Comparison of ENCODE assay signal across 8 cellular contexts in genomic region chr17:75047398-75048098, GRCh38. TPM values are rescaled to one million over a fixed set of nuclear protein-coding genes. Genes with fewer than 3 reads are reported as not detected.
A peak's percentile ranks its signal among the peaks of the same experiment; 100 is the strongest.
DNase-seq lines count a peak whose midpoint lies in the region; ATAC-seq and TF ChIP-seq lines count a peak whose summit lies in the region.

No MANE protein-coding gene starts in this region.

- intact Hi-C loops in A673 (cut with micrococcal nuclease; ENCODE audit: unreplicated experiment) = no loop called here

- peaks cover 15% of the 10 kb centered on the region for H3K36me3 ChIP-seq in A673 (ENCODE audit: insufficient read depth, low read length, poor library complexity, severe bottlenecking)
- peaks cover 19% of the 10 kb centered on the region for H3K36me3 ChIP-seq in osteoblast (ENCODE audit: insufficient read depth, low read length)

- peak overlapping the region; percentile 88 for H3K4me2 ChIP-seq in osteoblast (ENCODE audit: insufficient read depth, low read length)

- no TSS peak for BruUV-seq in A673 (replicated peaks; lab: Mats Ljungman, UMichigan)

- H4K20me1 ChIP-seq in osteoblast (ENCODE audit: insufficient read depth, low read length) = peaks cover 3% of the 10 kb centered on the region

- TF ChIP-seq CTCF in A673 (conservative IDR thresholded peaks at IDR 0.05; ENCODE audit: low read depth, low read length) = no peak
- TF ChIP-seq CTCF in fibroblast of villous mesenchyme (IDR thresholded peaks at IDR 0.05; ENCODE audit: insufficient read depth, low read depth, low read length) = no peak
- TF ChIP-seq CTCF in osteoblast (IDR thresholded peaks at IDR 0.05; ENCODE audit: extremely low read depth, low read depth, low read length) = no peak

- H2AFZ ChIP-seq in osteoblast (ENCODE audit: low read length) = no peak overlapping the region

- no peaks in the 10 kb centered on the region for H3K9me3 Mint-ChIP-seq in activated T-cell treated with anti-CD3 and anti-CD28 coated beads, Interleukin-2, amount 50 U/mL, for 4 hours

- ATAC-seq in GM19035 (IDR thresholded peaks at IDR 0.05; ENCODE audit: unreplicated experiment) = peak; percentile 20
- peak; percentile 2 for ATAC-seq in activated T-cell treated with anti-CD3 and anti-CD28 coated beads, Interleukin-2, amount 50 U/mL, for 4 hours
- no peak for ATAC-seq in GM21526 (IDR thresholded peaks at IDR 0.05; ENCODE audit: low FRiP score, unreplicated experiment)

- H3K36me3 Mint-ChIP-seq in activated T-cell treated with anti-CD3 and anti-CD28 coated beads, Interleukin-2, amount 50 U/mL, for 4 hours (ENCODE audit: insufficient read depth) = peaks cover 6% of the 10 kb centered on the region

- no peaks in the 10 kb centered on the region for H3K27me3 Mint-ChIP-seq in activated T-cell treated with anti-CD3 and anti-CD28 coated beads, Interleukin-2, amount 50 U/mL, for 4 hours (ENCODE audit: low read depth)

- peak overlapping the region; percentile 98 for H3K4me3 Mint-ChIP-seq in activated T-cell treated with anti-CD3 and anti-CD28 coated beads, Interleukin-2, amount 50 U/mL, for 4 hours

- peak overlapping the region; percentile 84 for H3K27ac ChIP-seq in A673 (ENCODE audit: low read depth, low read length, poor library complexity, severe bottlenecking)
- peak overlapping the region; percentile 53 for H3K27ac ChIP-seq in osteoblast (ENCODE audit: low read depth, low read length)

- no peaks in the 10 kb centered on the region for H3K9me3 ChIP-seq in A673 (ENCODE audit: low read depth, low read length, poor library complexity, severe bottlenecking)
- H3K9me3 ChIP-seq in osteoblast (ENCODE audit: low read depth, low read length) = no peaks in the 10 kb centered on the region

- H3K27me3 ChIP-seq in A673 (replicated peaks; ENCODE audit: insufficient read depth, low read depth, low read length, poor library complexity) (no peaks in the 10 kb centered on the region), osteoblast (ENCODE audit: insufficient read depth, low read length) (no peaks in the 10 kb centered on the region)

- POLR2A ChIA-PET in A673 (lab: Charles Lee; ENCODE audit: low non-redundant PET) = no interaction called here

- H3K79me2 ChIP-seq in osteoblast (ENCODE audit: insufficient read depth, low read length) = peaks cover 51% of the 10 kb centered on the region

- peaks cover 9% of the 10 kb centered on the region for H3K4me1 ChIP-seq in A673 (ENCODE audit: insufficient read depth, low read length, poor library complexity, severe bottlenecking)
- peaks cover 18% of the 10 kb centered on the region for H3K4me1 ChIP-seq in osteoblast (ENCODE audit: insufficient read depth, low read length)

- H3K4me1 Mint-ChIP-seq in activated T-cell treated with anti-CD3 and anti-CD28 coated beads, Interleukin-2, amount 50 U/mL, for 4 hours (ENCODE audit: low read depth) = peaks cover 47% of the 10 kb centered on the region

- CTCF ChIA-PET in A673 (lab: Charles Lee) = no interaction called here

- DNase-seq in A673 (ENCODE audit: low spot score) = no peak
- DNase-seq in HK-2 (ENCODE audit: unreplicated experiment) = peak; percentile 19
- DNase-seq in activated T-cell treated with anti-CD3 and anti-CD28 coated beads, Interleukin-2, amount 50 U/mL, for 4 hours = peak; percentile 22
- no peak for DNase-seq in fibroblast of villous mesenchyme (ENCODE audit: low read depth)
- peak; percentile 77 for DNase-seq in osteoblast (ENCODE audit: insufficient read length, low spot score, missing footprints)
- no peak for DNase-seq in NOMO-1 treated with DMSO at 0.1 percent for 48 hours (lab: John Stamatoyannopoulos, UW; ENCODE audit: unreplicated experiment)

- H3K4me3 ChIP-seq in A673 (ENCODE audit: low read depth, low read length, poor library complexity, severe bottlenecking) (peak overlapping the region; percentile 90), fibroblast of villous mesenchyme (ENCODE audit: low read depth, low read length) (peak overlapping the region; percentile 87), osteoblast (ENCODE audit: insufficient read depth, low read length) (peak overlapping the region; percentile 100)

RNA-seq across cellular contexts. Expression of gene KCTD2, which starts 0.5 kb away (rescaled TPM):
- total RNA-seq in A673 (2021) = 25.6 and 25.7 TPM in 2 replicates
- total RNA-seq in activated T-cell treated with anti-CD3 and anti-CD28 coated beads, Interleukin-2, amount 50 U/mL, for 4 hours = 10 to 100 TPM; 18.5 to 23.9 (median 22.2) TPM
- 16.4 and 22.5 TPM in 2 replicates for total RNA-seq in fibroblast of villous mesenchyme
- 19.7 and 20.3 TPM in 2 replicates for total RNA-seq in osteoblast

RNA-seq across cellular contexts. Expression of gene ATP5PD, which starts 0.8 kb away (rescaled TPM):
- 291 and 311 TPM in 2 replicates for total RNA-seq in A673 (2021)
- total RNA-seq in activated T-cell treated with anti-CD3 and anti-CD28 coated beads, Interleukin-2, amount 50 U/mL, for 4 hours = 100 to 1,000 TPM; 128 to 158 (median 147) TPM
- 275 and 323 TPM in 2 replicates for total RNA-seq in fibroblast of villous mesenchyme
- 240 and 278 TPM in 2 replicates for total RNA-seq in osteoblast

RNA-seq across cellular contexts. Expression of gene MRPL58, which starts 35.1 kb away (rescaled TPM):
- total RNA-seq in A673 (2021) (59.9 and 61.4 TPM in 2 replicates), fibroblast of villous mesenchyme (23.7 and 30.6 TPM in 2 replicates), osteoblast (21.2 and 23.5 TPM in 2 replicates)
- total RNA-seq in activated T-cell treated with anti-CD3 and anti-CD28 coated beads, Interleukin-2, amount 50 U/mL, for 4 hours = 10 to 100 TPM; 70.8 to 82.5 (median 81.1) TPM

RNA-seq across cellular contexts. Expression of gene SLC16A5, which starts 40.2 kb away (rescaled TPM):
- 0.80 and 3.1 TPM in 2 replicates for total RNA-seq in A673 (2021)
- 1 to 10 TPM in 1 of 3 donors, under 1 TPM in 2; 0.53 to 1.2 (median 0.55) TPM for total RNA-seq in activated T-cell treated with anti-CD3 and anti-CD28 coated beads, Interleukin-2, amount 50 U/mL, for 4 hours
- total RNA-seq in fibroblast of villous mesenchyme = 5.6 and 6.4 TPM in 2 replicates
- total RNA-seq in osteoblast = 16.3 and 19.2 TPM in 2 replicates

Comparison
In these comparisons a context has a peak if more than half of its experiments do, and no peak if none do; other contexts are left out.
1. DNase-seq: peak in HK-2 (single experiment), activated T-cell treated with anti-CD3 and anti-CD28 coated beads, Interleukin-2, amount 50 U/mL, for 4 hours (single experiment) and osteoblast (single experiment); none in A673 (single experiment), fibroblast of villous mesenchyme (single experiment) and NOMO-1 treated with DMSO at 0.1 percent for 48 hours (single experiment).
2. Peak in every context shown above with its lines, with median percentiles within 50 percentile points of each other: H3K4me3 ChIP-seq.